ENCODE assay signal across 8 cellular contexts in the genomic region with DNA sequence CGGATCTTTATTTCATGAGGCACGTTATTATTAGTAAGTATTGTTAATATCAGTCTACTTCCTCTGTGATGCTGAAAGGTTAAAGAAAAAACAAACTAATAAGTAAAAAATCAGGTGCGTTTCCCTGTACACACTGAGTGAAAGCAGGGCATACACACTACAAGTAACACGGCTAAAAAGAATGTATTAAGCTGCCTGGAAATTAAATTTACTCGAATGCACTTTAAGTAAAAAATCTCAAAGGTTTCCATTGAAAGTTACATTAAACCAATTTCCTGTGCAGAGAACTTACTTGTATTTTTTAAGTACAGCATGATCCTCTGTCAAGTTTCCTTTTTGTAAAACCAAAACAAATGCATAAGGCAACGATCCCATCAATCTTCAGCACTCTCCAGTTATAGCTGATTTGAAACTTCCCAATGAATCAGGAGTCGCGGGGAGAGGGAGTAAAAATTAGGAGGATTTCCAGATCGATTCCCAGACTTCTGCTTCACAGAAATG. TPM values are rescaled to one million over a fixed set of nuclear protein-coding genes. Genes with fewer than 3 reads are reported as not detected.
DNase-seq lines count a peak whose midpoint lies in the region; ATAC-seq and TF ChIP-seq lines count a peak whose summit lies in the region.

No MANE protein-coding gene starts in this region.

- H3K9me3 ChIP-seq in A673 (ENCODE audit: low read depth, low read length, poor library complexity, severe bottlenecking): no peaks in the 10 kb centered on the region
- no peaks in the 10 kb centered on the region for H3K9me3 ChIP-seq in body of pancreas

- H3K27ac Mint-ChIP-seq in HFFc6: peak overlapping the region; percentile 55; the same call in 1 of the 2 replicates
- peak overlapping the region; percentile 64 for H3K27ac Mint-ChIP-seq in mesothelial cell of epicardium

- TF ChIP-seq CTCF in A673 (conservative IDR thresholded peaks at IDR 0.05; ENCODE audit: low read depth, low read length) (no peak), HFFc6 (IDR thresholded peaks at IDR 0.05) (no peak), body of pancreas (IDR thresholded peaks at IDR 0.05) (no peak), mesothelial cell of epicardium (IDR thresholded peaks at IDR 0.05; ENCODE audit: unreplicated experiment) (no peak)

- no peak for ATAC-seq in body of pancreas
- no peak for ATAC-seq in GM21528 (IDR thresholded peaks at IDR 0.05; ENCODE audit: low FRiP score, unreplicated experiment)

- CTCF ChIA-PET in A673 (lab: Charles Lee): interaction anchor here (0.7 kb wide), 1 partner anchor 46 kb away, joined by 4 read pairs; no protein-coding TSS in a partner anchor

- H3K27me3 Mint-ChIP-seq in HFFc6 (ENCODE audit: insufficient read depth): peaks cover 36% of the 10 kb centered on the region
- H3K27me3 Mint-ChIP-seq in mesothelial cell of epicardium (ENCODE audit: low read depth): peaks cover 26% of the 10 kb centered on the region

- DNase-seq in A673 (ENCODE audit: low spot score): no peak
- no peak for DNase-seq in HFFc6
- no peak for DNase-seq in body of pancreas
- no peak for DNase-seq in mesothelial cell of epicardium (ENCODE audit: low spot score in 2 of 2, unreplicated experiment in 2 of 2)
- no peak for DNase-seq in HK-2 (ENCODE audit: unreplicated experiment)
- no peak for DNase-seq in NCI-H2227 treated with DMSO at 0.1 percent for 48 hours (lab: John Stamatoyannopoulos, UW)
- DNase-seq in activated CD4-positive, alpha-beta T cell treated with anti-CD3 and anti-CD28 coated beads, Interleukin-2, amount 50 U/mL, for 1 hour: no peak

- H3K9me3 Mint-ChIP-seq in HFFc6: no peaks in the 10 kb centered on the region
- H3K9me3 Mint-ChIP-seq in mesothelial cell of epicardium: no peaks in the 10 kb centered on the region

- intact Hi-C loops in A673 (cut with micrococcal nuclease; ENCODE audit: unreplicated experiment): no loop called here
- intact Hi-C loops in body of pancreas (cut with DNase I): no loop called here

- H3K27me3 ChIP-seq in A673 (replicated peaks; ENCODE audit: insufficient read depth, low read depth, low read length, poor library complexity): no peaks in the 10 kb centered on the region
- H3K27me3 ChIP-seq in body of pancreas: no peaks in the 10 kb centered on the region

- POLR2A ChIA-PET in A673 (lab: Charles Lee; ENCODE audit: low non-redundant PET): no interaction called here

- no peak for TF ChIP-seq POLR2A in body of pancreas (IDR thresholded peaks at IDR 0.05)

- H3K4me1 Mint-ChIP-seq in HFFc6 (ENCODE audit: low read depth) (peaks cover 35% of the 10 kb centered on the region), mesothelial cell of epicardium (peaks cover 36% of the 10 kb centered on the region)

- H3K4me3 ChIP-seq in A673 (ENCODE audit: low read depth, low read length, poor library complexity, severe bottlenecking) (peak overlapping the region; percentile 74), body of pancreas (peak overlapping the region; percentile 47 to 48)

- H3K4me3 Mint-ChIP-seq in HFFc6 (peak overlapping the region; percentile 93), mesothelial cell of epicardium (peak overlapping the region; percentile 95)

- TSS peak; percentile 55 for BruUV-seq in A673 (replicated peaks; lab: Mats Ljungman, UMichigan)

- H3K4me1 ChIP-seq in A673 (ENCODE audit: insufficient read depth, low read length, poor library complexity, severe bottlenecking) (peaks cover 30% of the 10 kb centered on the region), body of pancreas (peaks cover 30% of the 10 kb centered on the region)

- 1% methylated on average over 9 of the region's 9 CpGs for WGBS in body of pancreas, 2 donors

- H3K36me3 Mint-ChIP-seq in HFFc6 (ENCODE audit: low read depth) (no peaks in the 10 kb centered on the region; the same call in 1 of the 2 replicates), mesothelial cell of epicardium (no peaks in the 10 kb centered on the region)

- H3K36me3 ChIP-seq in A673 (ENCODE audit: insufficient read depth, low read length, poor library complexity, severe bottlenecking): no peaks in the 10 kb centered on the region
- no peaks in the 10 kb centered on the region for H3K36me3 ChIP-seq in body of pancreas (replicated peaks in 1 of 2; ENCODE audit: insufficient read depth in 1 of 2, low read depth in 2 of 2)

- H3K27ac ChIP-seq in A673 (ENCODE audit: low read depth, low read length, poor library complexity, severe bottlenecking) (peak overlapping the region; percentile 89), body of pancreas (peak overlapping the region in 3 of 4 donors; percentile 73 to 85 (median 83))

RNA-seq across cellular contexts. Expression of gene BCL2, which starts 0.6 kb away (rescaled TPM):
- total RNA-seq in A673 (2021): 19.6 and 24.9 TPM in 2 replicates
- 1 to 10 TPM in 2 of 6 experiments, under 1 TPM in 4; 0.17 to 1.1 (median 0.95) TPM for total RNA-seq in HFFc6 (2021; fragmentation: NEBNext Ultra II Directional; extraction: Animal tissue kit (Norgen Biotek cat#: 25700))
- total RNA-seq in body of pancreas: 10 to 100 TPM; 10.1 to 18.5 TPM
- total RNA-seq in mesothelial cell of epicardium: 8.4 to 9.3 TPM (median 8.5 TPM) in 3 replicates

RNA-seq across cellular contexts. Expression of gene KDSR, which starts 48.1 kb away (rescaled TPM):
- total RNA-seq in A673 (2021) (449 and 493 TPM in 2 replicates), body of pancreas (10 to 100 TPM; 14.5 TPM), mesothelial cell of epicardium (47.0 to 52.8 TPM (median 52.3 TPM) in 3 replicates)
- total RNA-seq in HFFc6 (2021; fragmentation: NEBNext Ultra II Directional; extraction: Animal tissue kit (Norgen Biotek cat#: 25700)): 10 to 100 TPM; 46.7 to 69.4 (median 57.1) TPM
